Comparison of ENCODE assay signal across 29 cellular contexts in genomic region chr7:132160525-132161230, GRCh38.
DNase-seq lines count a peak whose midpoint lies in the region; ATAC-seq and TF ChIP-seq lines count a peak whose summit lies in the region.
"Had no signal": no experiment of that assay in that cellular context is flagged by ENCODE, and none has a peak within 500 bp of the region (broad histone marks: within the 10 kb centered on the region; RNA-seq: fewer than 3 reads in every experiment).

No MANE protein-coding gene starts in this region.

- DNase-seq in left ventricle myocardium inferior (no peak), cardiac septum (ENCODE audit: low spot score) (no peak), DMS153 (lab: John Stamatoyannopoulos, UW) (no peak), osteoblast (ENCODE audit: insufficient read length, low spot score, missing footprints) (no peak), HuH-7 (ENCODE audit: low spot score) (no peak)
- DNase-seq: ACHN; activated CD4-positive, alpha-beta T cell treated with anti-CD3 and anti-CD28 coated beads, Interleukin-2, amount 50 U/mL, for 48 hours; activated CD8-positive, alpha-beta memory T cell treated with anti-CD3 and anti-CD28 coated beads, Interleukin-2, amount 50 U/mL, for 48 hours; central memory CD4-positive, alpha-beta T cell; endodermal cell; glutamatergic neuron; HFFc6; Karpas-422; kidney; NCI-H1694; sigmoid colon; stimulated activated CD4-positive, alpha-beta T cell treated with anti-CD3 and anti-CD28 coated beads, Interleukin-15, amount 100 ng/mL, for 24 hours; stimulated activated naive CD4-positive, alpha-beta T cell had no signal

- H3K4me3 Mint-ChIP-seq in nephron, result no peak overlapping the region
- H3K4me3 Mint-ChIP-seq: activated naive CD8-positive, alpha-beta T cell; activated T-helper 17 cell treated with anti-CD3 and anti-CD28 coated beads, Interleukin-2, amount 50 U/mL, for 72 hours; endodermal cell; HFFc6; neural crest cell; T-helper 1 cell treated with Interleukin-12 subunit alpha and Interleukin-12 subunit beta and Interleukin-4 antibody, amounts not matched to agents 30 μg/mL and 1 μg/mL, for 36 hours had no signal

- H3K36me3 Mint-ChIP-seq in nephron (ENCODE audit: low read depth), result peaks cover 28% of the 10 kb centered on the region
- H3K36me3 Mint-ChIP-seq: activated naive CD8-positive, alpha-beta T cell had no signal

- TF ChIP-seq CTCF in left ventricle myocardium inferior (IDR thresholded peaks at IDR 0.05; ENCODE audit: borderline replicate concordance), result no peak
- no peak for TF ChIP-seq CTCF in nephron (IDR thresholded peaks at IDR 0.05; ENCODE audit: unreplicated experiment in 3 of 3)
- TF ChIP-seq CTCF in osteoblast (IDR thresholded peaks at IDR 0.05; ENCODE audit: extremely low read depth, low read depth, low read length), result no peak

- ATAC-seq in SK-N-SH treated with all-trans-retinoic acid at 6 μM for 48 hours, result peak; percentile 84
- no peak for ATAC-seq in GM21515 (IDR thresholded peaks at IDR 0.05; ENCODE audit: unreplicated experiment)
- ATAC-seq: activated T-helper 17 cell treated with anti-CD3 and anti-CD28 coated beads, Interleukin-2, amount 50 U/mL, for 72 hours had no signal

- H3K36me3 ChIP-seq in left ventricle myocardium inferior (peaks cover 19% of the 10 kb centered on the region), osteoblast (ENCODE audit: insufficient read depth, low read length) (peaks cover 2% of the 10 kb centered on the region)

- intact Hi-C loops in left ventricle myocardium inferior (cut with micrococcal nuclease), result no loop called here
- intact Hi-C loops in cardiac septum (cut with DNase I), result no loop called here

- H4K20me1 ChIP-seq in osteoblast (ENCODE audit: insufficient read depth, low read length), result no peaks in the 10 kb centered on the region

- H3K9me3 ChIP-seq in left ventricle myocardium inferior (replicated peaks), result no peaks in the 10 kb centered on the region
- H3K9me3 ChIP-seq in osteoblast (ENCODE audit: low read depth, low read length), result no peaks in the 10 kb centered on the region
- H3K9me3 ChIP-seq: ascending aorta, esophagus muscularis mucosa, sigmoid colon, thoracic aorta had no signal

- peaks cover 28% of the 10 kb centered on the region for H3K4me1 ChIP-seq in left ventricle myocardium inferior
- H3K4me1 ChIP-seq in osteoblast (ENCODE audit: insufficient read depth, low read length), result no peaks in the 10 kb centered on the region
- H3K4me1 ChIP-seq: sigmoid colon had no signal

- H3K27ac ChIP-seq in left ventricle myocardium inferior (replicated peaks) (peak overlapping the region; percentile 41), osteoblast (ENCODE audit: low read depth, low read length) (no peak overlapping the region)
- H3K27ac ChIP-seq: esophagus muscularis mucosa, HL-60, sigmoid colon, thoracic aorta had no signal

- peak overlapping the region; percentile 59 to 75 (median 66) for H3K27ac Mint-ChIP-seq in nephron
- H3K27ac Mint-ChIP-seq: activated naive CD8-positive, alpha-beta T cell; activated T-helper 17 cell treated with anti-CD3 and anti-CD28 coated beads, Interleukin-2, amount 50 U/mL, for 72 hours; endodermal cell; HFFc6; T-helper 1 cell treated with Interleukin-12 subunit alpha and Interleukin-12 subunit beta and Interleukin-4 antibody, amounts not matched to agents 30 μg/mL and 1 μg/mL, for 36 hours had no signal

- H3K79me2 ChIP-seq in osteoblast (ENCODE audit: insufficient read depth, low read length), result no peaks in the 10 kb centered on the region

- no peak overlapping the region for H2AFZ ChIP-seq in osteoblast (ENCODE audit: low read length)

- H3K27me3 ChIP-seq in left ventricle myocardium inferior (ENCODE audit: low read depth) (no peaks in the 10 kb centered on the region), osteoblast (ENCODE audit: insufficient read depth, low read length) (no peaks in the 10 kb centered on the region)
- H3K27me3 ChIP-seq: ascending aorta, esophagus muscularis mucosa, sigmoid colon had no signal

- H3K4me3 ChIP-seq in left ventricle myocardium inferior (no peak overlapping the region), osteoblast (ENCODE audit: insufficient read depth, low read length) (no peak overlapping the region)
- H3K4me3 ChIP-seq: ascending aorta, esophagus muscularis mucosa, sigmoid colon, thoracic aorta had no signal

- peaks cover 36% of the 10 kb centered on the region for H3K27me3 Mint-ChIP-seq in nephron (ENCODE audit: low read depth)
- H3K27me3 Mint-ChIP-seq: activated naive CD8-positive, alpha-beta T cell had no signal

- H3K4me1 Mint-ChIP-seq in nephron, result peaks cover 37% of the 10 kb centered on the region
- H3K4me1 Mint-ChIP-seq: activated T-helper 17 cell treated with anti-CD3 and anti-CD28 coated beads, Interleukin-2, amount 50 U/mL, for 72 hours; endodermal cell had no signal

- no peak overlapping the region for H3K4me2 ChIP-seq in osteoblast (ENCODE audit: insufficient read depth, low read length)

- no peaks in the 10 kb centered on the region for H3K9me3 Mint-ChIP-seq in nephron
- H3K9me3 Mint-ChIP-seq: activated T-helper 17 cell treated with anti-CD3 and anti-CD28 coated beads, Interleukin-2, amount 50 U/mL, for 72 hours; endodermal cell; HFFc6; neural crest cell; T-helper 1 cell treated with Interleukin-12 subunit alpha and Interleukin-12 subunit beta and Interleukin-4 antibody, amounts not matched to agents 30 μg/mL and 1 μg/mL, for 36 hours had no signal

TF ChIP-seq in SK-N-SH treated with all-trans-retinoic acid at 6 μM for 48 hours, 23 proteins besides CTCF, POLR2A, EP300 and RAD21:
- TF ChIP-seq ZNF70 (CRISPR knock-in tag; IDR thresholded peaks at IDR 0.05) (peak; percentile 14; the same call in 1 of the 2 replicates), OSR1 (CRISPR knock-in tag; IDR thresholded peaks at IDR 0.05) (no peak), TCF4 (CRISPR knock-in tag; IDR thresholded peaks at IDR 0.05; ENCODE audit: borderline replicate concordance) (peak; percentile 94), ZNF8 (CRISPR knock-in tag; IDR thresholded peaks at IDR 0.05) (no peak), CSDC2 (CRISPR knock-in tag; IDR thresholded peaks at IDR 0.05) (no peak), ZC3H10 (CRISPR knock-in tag; IDR thresholded peaks at IDR 0.05) (no peak), BACH2 (CRISPR knock-in tag; IDR thresholded peaks at IDR 0.05; ENCODE audit: borderline replicate concordance) (no peak), ZFP3 (CRISPR knock-in tag; IDR thresholded peaks at IDR 0.05) (no peak)
